13 cellular contexts compared by ENCODE assay signal in the genomic region with DNA sequence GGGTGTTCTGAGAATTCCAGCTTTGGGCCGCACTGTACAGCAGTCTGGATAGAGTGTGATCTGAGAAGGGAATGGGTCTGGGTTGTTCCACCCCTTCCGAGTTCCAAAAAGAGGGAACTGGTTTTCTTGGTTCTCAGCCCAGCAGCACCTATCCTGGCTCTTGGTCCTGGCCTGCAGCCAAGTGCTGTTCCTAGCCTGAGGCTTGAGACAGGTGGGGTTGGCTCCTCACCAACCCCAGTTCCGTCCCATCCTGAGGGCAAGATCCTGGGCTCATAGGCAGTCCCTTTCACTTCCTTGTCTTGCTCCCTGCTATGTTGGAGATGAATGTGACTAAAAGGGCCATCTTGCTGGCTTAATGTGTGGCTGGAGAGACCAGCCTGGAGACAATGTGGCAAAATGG. TPM values are rescaled to one million over a fixed set of nuclear protein-coding genes. Genes with fewer than 3 reads are reported as not detected.
A peak's percentile ranks its signal among the peaks of the same experiment; 100 is the strongest.
DNase-seq lines count a peak whose midpoint lies in the region; ATAC-seq, FAIRE-seq and TF ChIP-seq lines count a peak whose summit lies in the region.
"Had no signal": no experiment of that assay in that cellular context is flagged by ENCODE, and none has a peak within 500 bp of the region (broad histone marks: within the 10 kb centered on the region; RNA-seq: fewer than 3 reads in every experiment).

No MANE protein-coding gene starts in this region.

- DNase-seq in SIG-M5 treated with dmso at 0.1 percent for 504 hours (lab: John Stamatoyannopoulos, UW; ENCODE audit: unreplicated experiment): peak; percentile 46
- DNase-seq in SIG-M5 (lab: John Stamatoyannopoulos, UW): no peak
- no peak for DNase-seq in RWPE2 (ENCODE audit: low spot score)
- peak; percentile 85 for DNase-seq in kidney
- DNase-seq in upper lobe of left lung: peak in 1 of 2 donors; percentile 86
- no peak for DNase-seq in GM13976 (ENCODE audit: low spot score)
- no peak for DNase-seq in sigmoid colon
- DNase-seq: activated CD4-positive, alpha-beta T cell treated with anti-CD3 and anti-CD28 coated beads, Interleukin-2, amount 50 U/mL, for 1 hour; activated naive CD8-positive, alpha-beta T cell treated with anti-CD3 and anti-CD28 coated beads, Interleukin-2, amount 10 ng/mL, durations not matched to agents 7 days and 5 days had no signal

- in situ Hi-C loops in GM13976 (cut with MboI; ENCODE audit: low sequenced_read_pairs, unreplicated experiment): loop anchor here (5.0 kb wide), 1 partner anchor 73 kb away; no protein-coding TSS in a partner anchor

- H3K27ac ChIP-seq in RWPE2 (ENCODE audit: poor library complexity, severe bottlenecking) (peak overlapping the region; percentile 32), kidney (ENCODE audit: low read depth in 2 of 2, low read length in 2 of 2) (no peak overlapping the region), upper lobe of left lung (no peak overlapping the region), sigmoid colon (peak overlapping the region in 1 of 4 donors; percentile 7)
- H3K27ac ChIP-seq: neutrophil had no signal

- ATAC-seq in RWPE2 (ENCODE audit: low read depth) (peak; percentile 66), upper lobe of left lung (ENCODE audit: low FRiP score in 2 of 2) (peak; percentile 39 to 47), HG02759 (IDR thresholded peaks at IDR 0.05; ENCODE audit: unreplicated experiment) (no peak)

- intact Hi-C loops in kidney (cut with DNase I): loop anchor here (10.0 kb wide), 1 partner anchor 146 kb away; no protein-coding TSS in a partner anchor
- intact Hi-C loops in sigmoid colon (cut with DNase I): loop anchor here (1.0 to 2.0 kb wide), 2 partner anchors 52 to 76 kb away; no protein-coding TSS in a partner anchor

- 51 to 58% methylated on average over 3 of the region's 3 CpGs for WGBS in upper lobe of left lung, 2 donors
- WGBS in sigmoid colon, 2 donors: 14 to 50% methylated on average over 3 of the region's 3 CpGs

- TF ChIP-seq EP300 in upper lobe of left lung (IDR thresholded peaks at IDR 0.05): no peak
- no peak for TF ChIP-seq EP300 in sigmoid colon (IDR thresholded peaks at IDR 0.05)

- H3K9ac ChIP-seq in kidney (ENCODE audit: low read length in 2 of 2): peak overlapping the region in 1 of 2 donors; percentile 9

- H3K9me3 ChIP-seq in RWPE2 (ENCODE audit: severe bottlenecking) (no peaks in the 10 kb centered on the region), kidney (ENCODE audit: control insufficient read depth in 1 of 2, low read length in 2 of 2) (no peaks in the 10 kb centered on the region), upper lobe of left lung (no peaks in the 10 kb centered on the region), sigmoid colon (no peaks in the 10 kb centered on the region)
- H3K9me3 ChIP-seq: neutrophil had no signal

- no peak for TF ChIP-seq POLR2A in upper lobe of left lung (IDR thresholded peaks at IDR 0.05)
- no peak for TF ChIP-seq POLR2A in sigmoid colon (IDR thresholded peaks at IDR 0.05)

- H3K4me3 ChIP-seq in RWPE2 (ENCODE audit: severe bottlenecking) (no peak overlapping the region), kidney (ENCODE audit: low read length in 2 of 2) (no peak overlapping the region), upper lobe of left lung (no peak overlapping the region), sigmoid colon (no peak overlapping the region)

- H3K27me3 ChIP-seq in RWPE2 (ENCODE audit: insufficient read depth, poor library complexity, severe bottlenecking) (no peaks in the 10 kb centered on the region), upper lobe of left lung (no peaks in the 10 kb centered on the region), sigmoid colon (no peaks in the 10 kb centered on the region)
- H3K27me3 ChIP-seq: neutrophil had no signal

- TF ChIP-seq CTCF in RWPE2 (IDR thresholded peaks at IDR 0.05; ENCODE audit: poor library complexity, severe bottlenecking): no peak
- no peak for TF ChIP-seq CTCF in kidney (IDR thresholded peaks at IDR 0.05; ENCODE audit: borderline replicate concordance, extremely low read depth, insufficient read depth)
- TF ChIP-seq CTCF in upper lobe of left lung (IDR thresholded peaks at IDR 0.05): no peak
- TF ChIP-seq CTCF in GM13976 (IDR thresholded peaks at IDR 0.05; ENCODE audit: borderline replicate concordance, control extremely low read depth, extremely low read depth, insufficient read depth, missing control alignments): no peak
- TF ChIP-seq CTCF in sigmoid colon (IDR thresholded peaks at IDR 0.05): no peak

- H3K36me3 ChIP-seq in RWPE2 (ENCODE audit: low read depth) (peaks cover 31% of the 10 kb centered on the region), kidney (ENCODE audit: control insufficient read depth in 1 of 2, insufficient read depth in 2 of 2, low read length in 2 of 2) (peaks cover 5 to 8% of the 10 kb centered on the region in 2 donors), upper lobe of left lung (peaks cover 9 to 29% (median 24%) of the 10 kb centered on the region in 4 donors), sigmoid colon (peaks cover 0 to 26% (median 11%) of the 10 kb centered on the region in 4 donors)

- FAIRE-seq in kidney (lab: Jason Lieb, UNC): no peak
- FAIRE-seq: endometrium, urothelium cell line had no signal

- H3K4me1 ChIP-seq in RWPE2 (ENCODE audit: insufficient read depth, poor library complexity, severe bottlenecking) (peaks cover 15% of the 10 kb centered on the region), kidney (ENCODE audit: control insufficient read depth in 1 of 2, insufficient read depth in 1 of 2, low read depth in 1 of 2, low read length in 2 of 2) (peaks cover 12 to 13% of the 10 kb centered on the region in 2 donors), upper lobe of left lung (peaks cover 9 to 20% (median 17%) of the 10 kb centered on the region in 4 donors), sigmoid colon (peaks cover 0 to 17% (median 10%) of the 10 kb centered on the region in 4 donors)

RNA-seq across cellular contexts. Expression of gene IVD, which starts 15.2 kb away (rescaled TPM):
- total RNA-seq in kidney (76.9 TPM), upper lobe of left lung (100 to 1,000 TPM in 2 of 6 donors, 10 to 100 TPM in 4; 68.1 to 112 (median 94.5) TPM), sigmoid colon (10 to 100 TPM; 33.2 to 59.9 (median 55.4) TPM)
- polyA plus RNA-seq in kidney (ENCODE audit: insufficient read depth, low read depth, low replicate concordance) (83.0 TPM), sigmoid colon (10 to 100 TPM; 28.8 to 56.0 (median 33.1) TPM)

RNA-seq across cellular contexts. Expression of gene BAHD1, which starts 20.0 kb away (rescaled TPM):
- total RNA-seq in kidney: 28.4 TPM
- polyA plus RNA-seq in kidney (ENCODE audit: insufficient read depth, low read depth, low replicate concordance): 13.3 TPM
- total RNA-seq in upper lobe of left lung: 10 to 100 TPM; 21.0 to 36.9 (median 28.5) TPM
- total RNA-seq in sigmoid colon: 10 to 100 TPM in 1 of 4 donors, 1 to 10 TPM in 3; 7.7 to 16.3 (median 9.3) TPM
- polyA plus RNA-seq in sigmoid colon: 10 to 100 TPM in 2 of 3 donors, 1 to 10 TPM in 1; 9.6 to 20.2 (median 14.1) TPM

RNA-seq across cellular contexts. Expression of gene KNSTRN, which starts 38.3 kb away (rescaled TPM):
- total RNA-seq in kidney (7.4 TPM), upper lobe of left lung (10 to 100 TPM; 10.6 to 27.6 (median 17.3) TPM), sigmoid colon (10 to 100 TPM in 1 of 4 donors, 1 to 10 TPM in 3; 5.0 to 13.8 (median 6.6) TPM)
- polyA plus RNA-seq in kidney (ENCODE audit: insufficient read depth, low read depth, low replicate concordance) (5.5 TPM), sigmoid colon (10 to 100 TPM in 1 of 3 donors, 1 to 10 TPM in 2; 6.0 to 18.9 (median 9.5) TPM)

RNA-seq across cellular contexts. Expression of gene CHST14, which starts 50.0 kb away (rescaled TPM):
- total RNA-seq in kidney (14.3 TPM), upper lobe of left lung (10 to 100 TPM in 5 of 6 donors, 1 to 10 TPM in 1; 3.1 to 20.6 (median 14.6) TPM), sigmoid colon (10 to 100 TPM in 1 of 4 donors, 1 to 10 TPM in 3; 6.4 to 10.2 (median 7.4) TPM)
- polyA plus RNA-seq in kidney (ENCODE audit: insufficient read depth, low read depth, low replicate concordance) (11.9 TPM), sigmoid colon (1 to 10 TPM; 1.2 to 6.2 (median 1.2) TPM)

Comparison
In these comparisons a context has a peak if more than half of its experiments do, and no peak if none do; other contexts are left out.
1. DNase-seq: peak in SIG-M5 treated with dmso at 0.1 percent for 504 hours (single experiment) and kidney (single experiment); none in SIG-M5 (single experiment), RWPE2 (single experiment), GM13976 (single experiment) and sigmoid colon (single experiment).